ENCODE assay signal across 1 cellular context in genomic region chr5:56233230-56233629, GRCh38.
TF ChIP-seq lines count a peak whose summit lies in the region.

Gene ANKRD55, minus strand, starts transcription at chr5:56233330. Its CDS starts 417 bp downstream, at chr5:56232913.

TF ChIP-seq in HepG2, 621 proteins besides CTCF, POLR2A, EP300 and RAD21:
- TF ChIP-seq ZNF589 (CRISPR knock-in tag; conservative IDR thresholded peaks at IDR 0.05) (no peak), FUBP1 (CRISPR knock-in tag; IDR thresholded peaks at IDR 0.05; ENCODE audit: borderline replicate concordance) (no peak), NRL (CRISPR knock-in tag; IDR thresholded peaks at IDR 0.05; ENCODE audit: borderline replicate concordance) (no peak), RFX5 (IDR thresholded peaks at IDR 0.05; ENCODE audit: low read depth, low read length) (no peak), TAF15 (IDR thresholded peaks at IDR 0.05; ENCODE audit: low read depth, low read length, poor library complexity, severe bottlenecking) (no peak), XBP1 (CRISPR knock-in tag; IDR thresholded peaks at IDR 0.05) (no peak), ZBTB43 (CRISPR knock-in tag; conservative IDR thresholded peaks at IDR 0.05) (no peak), IRF1 (CRISPR knock-in tag; IDR thresholded peaks at IDR 0.05; ENCODE audit: low read depth) (no peak), TERF1 (CRISPR knock-in tag; IDR thresholded peaks at IDR 0.05) (no peak), HDAC6 (IDR thresholded peaks at IDR 0.05; ENCODE audit: low read depth, low read length) (no peak), ZNF121 (CRISPR knock-in tag; IDR thresholded peaks at IDR 0.05) (no peak), RFX3 (CRISPR knock-in tag; IDR thresholded peaks at IDR 0.05) (no peak), FOSL1 (CRISPR knock-in tag; IDR thresholded peaks at IDR 0.05; ENCODE audit: borderline replicate concordance) (no peak), RAD51 (IDR thresholded peaks at IDR 0.05; ENCODE audit: borderline replicate concordance) (no peak), ZNF263 (CRISPR knock-in tag; IDR thresholded peaks at IDR 0.05) (no peak), ZFY (CRISPR knock-in tag; IDR thresholded peaks at IDR 0.05) (no peak)
TF ChIP-seq in HepG2: peak in this region for 0.
